18 cellular contexts compared by ENCODE assay signal in genomic region chr1:235639586-235640205, GRCh38. TPM values are rescaled to one million over a fixed set of nuclear protein-coding genes. Genes with fewer than 3 reads are reported as not detected.
"Had no signal": no experiment of that assay in that cellular context is flagged by ENCODE, and none has a peak within 500 bp of the region (broad histone marks: within the 10 kb centered on the region; RNA-seq: fewer than 3 reads in every experiment).

No MANE protein-coding gene starts in this region.

- H3K4me1 ChIP-seq: pancreas, sigmoid colon had no signal

- H3K4me3 Mint-ChIP-seq: activated naive CD8-positive, alpha-beta T cell treated with anti-CD3 and anti-CD28 coated beads for 36 hours; activated T-cell treated with anti-CD3 and anti-CD28 coated beads, Interleukin-2, amount 50 U/mL, for 24 hours; memory B cell; stimulated activated memory B cell treated with anti-CD40 and anti-IgM and Interleukin-4, amounts not matched to agents 10 μg/mL and 1 μg/mL and 100 μg/mL, for 72 hours had no signal

- ATAC-seq: activated CD4-positive, CD25-positive, alpha-beta regulatory T cell treated with anti-CD3 and anti-CD28 coated beads, Interleukin-2, amount 50 U/mL, for 24 hours; left ventricle myocardium superior; naive thymus-derived CD4-positive, alpha-beta T cell; pancreas; stimulated activated memory B cell treated with anti-CD40 and anti-IgM and Interleukin-4, amounts not matched to agents 10 μg/mL and 1 μg/mL and 100 μg/mL, for 72 hours had no signal

- H3K9me3 ChIP-seq: esophagus squamous epithelium, pancreas, sigmoid colon, thoracic aorta had no signal

- H3K27ac Mint-ChIP-seq: activated naive CD8-positive, alpha-beta T cell treated with anti-CD3 and anti-CD28 coated beads for 36 hours; activated T-cell treated with anti-CD3 and anti-CD28 coated beads, Interleukin-2, amount 50 U/mL, for 24 hours; memory B cell; stimulated activated memory B cell treated with anti-CD40 and anti-IgM and Interleukin-4, amounts not matched to agents 10 μg/mL and 1 μg/mL and 100 μg/mL, for 72 hours had no signal

- H3K9me3 Mint-ChIP-seq: activated naive CD8-positive, alpha-beta T cell treated with anti-CD3 and anti-CD28 coated beads for 36 hours; activated T-cell treated with anti-CD3 and anti-CD28 coated beads, Interleukin-2, amount 50 U/mL, for 24 hours; memory B cell; naive thymus-derived CD4-positive, alpha-beta T cell; stimulated activated memory B cell treated with anti-CD40 and anti-IgM and Interleukin-4, amounts not matched to agents 10 μg/mL and 1 μg/mL and 100 μg/mL, for 72 hours had no signal

- H3K36me3 ChIP-seq: esophagus squamous epithelium, pancreas, sigmoid colon, thoracic aorta had no signal

- H3K27me3 ChIP-seq: pancreas had no signal

- DNase-seq: activated CD4-positive, alpha-beta T cell treated with anti-CD3 and anti-CD28 coated beads, Interleukin-2, amount 50 U/mL, for 4 hours; activated naive CD4-positive, alpha-beta T cell; activated naive CD8-positive, alpha-beta T cell treated with anti-CD3 and anti-CD28 coated beads for 36 hours; activated T-cell treated with anti-CD3 and anti-CD28 coated beads, Interleukin-2, amount 50 U/mL, for 24 hours; amniotic stem cell; dermis blood vessel endothelial cell; effector memory CD4-positive, alpha-beta T cell; esophagus squamous epithelium; left ventricle myocardium superior; naive thymus-derived CD4-positive, alpha-beta T cell; stimulated activated CD4-positive, alpha-beta T cell treated with anti-CD3 and anti-CD28 coated beads, Interleukin-4, amount 100 ng/mL, for 4 hours; SW 1271 had no signal

- H3K4me3 ChIP-seq: esophagus squamous epithelium, pancreas, sigmoid colon, thoracic aorta had no signal

- H3K36me3 Mint-ChIP-seq: activated naive CD8-positive, alpha-beta T cell treated with anti-CD3 and anti-CD28 coated beads for 36 hours; memory B cell; stimulated activated memory B cell treated with anti-CD40 and anti-IgM and Interleukin-4, amounts not matched to agents 10 μg/mL and 1 μg/mL and 100 μg/mL, for 72 hours had no signal

- H3K27ac ChIP-seq: esophagus squamous epithelium, pancreas, sigmoid colon, thoracic aorta had no signal

RNA-seq across cellular contexts. Expression of gene GNG4, which starts 9.9 kb away (rescaled TPM):
- total RNA-seq: left ventricle myocardium superior had no signal
- polyA plus RNA-seq: naive thymus-derived CD4-positive, alpha-beta T cell had no signal
